Comparison of ENCODE assay signal across 11 cellular contexts in genomic region chr3:71031914-71032521, GRCh38.
DNase-seq lines count a peak whose midpoint lies in the region; ATAC-seq and TF ChIP-seq lines count a peak whose summit lies in the region.
"Had no signal": no experiment of that assay in that cellular context is flagged by ENCODE, and none has a peak within 500 bp of the region (broad histone marks: within the 10 kb centered on the region; RNA-seq: fewer than 3 reads in every experiment).

No MANE protein-coding gene starts in this region.

- peaks cover 6% of the 10 kb centered on the region; the same call in 1 of the 2 replicates for H3K79me2 ChIP-seq in PC-3 (ENCODE audit: low read length)

- H3K4me1 Mint-ChIP-seq in activated T-cell treated with anti-CD3 and anti-CD28 coated beads, Interleukin-2, amount 50 U/mL, for 72 hours (ENCODE audit: low read depth), result peaks cover 91% of the 10 kb centered on the region

- peaks cover 19 to 32% of the 10 kb centered on the region in 2 donors for H3K36me3 Mint-ChIP-seq in activated T-cell treated with anti-CD3 and anti-CD28 coated beads, Interleukin-2, amount 50 U/mL, for 72 hours (ENCODE audit: insufficient read depth in 2 of 2)

- H3K27me3 Mint-ChIP-seq in activated T-cell treated with anti-CD3 and anti-CD28 coated beads, Interleukin-2, amount 50 U/mL, for 72 hours (ENCODE audit: low read depth), result no peaks in the 10 kb centered on the region

- no peaks in the 10 kb centered on the region for H3F3A ChIP-seq in PC-3 (ENCODE audit: low read length, unreplicated experiment)

- H3K9me2 ChIP-seq in PC-3 (replicated peaks; ENCODE audit: low read length), result no peaks in the 10 kb centered on the region

- POLR2A ChIA-PET in PC-3 (lab: Charles Lee; ENCODE audit: unreplicated experiment), result no interaction called here

- H3K27me3 ChIP-seq in PC-3 (ENCODE audit: low read length), result no peaks in the 10 kb centered on the region
- no peaks in the 10 kb centered on the region for H3K27me3 ChIP-seq in right cardiac atrium (ENCODE audit: control insufficient read depth, insufficient read depth)
- H3K27me3 ChIP-seq in thyroid gland, result no peaks in the 10 kb centered on the region
- H3K27me3 ChIP-seq in dorsolateral prefrontal cortex, result no peaks in the 10 kb centered on the region

- no TSS peak for BruUV-seq in PC-3 (replicated peaks; lab: Mats Ljungman, UMichigan)

- H3K9me3 ChIP-seq in PC-3 (ENCODE audit: low read length), result no peaks in the 10 kb centered on the region
- H3K9me3 ChIP-seq in right cardiac atrium (ENCODE audit: control insufficient read depth, low read length), result no peaks in the 10 kb centered on the region
- no peaks in the 10 kb centered on the region for H3K9me3 ChIP-seq in thyroid gland

- TF ChIP-seq CTCF in PC-3 (conservative IDR thresholded peaks at IDR 0.05; ENCODE audit: low read depth, low read length) (no peak), thyroid gland (IDR thresholded peaks at IDR 0.05) (no peak), dorsolateral prefrontal cortex (IDR thresholded peaks at IDR 0.05 in 54 of 56, conservative IDR thresholded peaks at IDR 0.05 in 2 of 56; ENCODE audit: low read depth in 1 of 56, partially characterized antibody in 56 of 56) (no peak)

- H3K4me2 ChIP-seq in PC-3 (ENCODE audit: low read length), result no peak overlapping the region

- H3K4me3 ChIP-seq in PC-3 (ENCODE audit: low read length), result no peak overlapping the region
- no peak overlapping the region for H3K4me3 ChIP-seq in right cardiac atrium (ENCODE audit: low read length)
- no peak overlapping the region for H3K4me3 ChIP-seq in thyroid gland (replicated peaks in 1 of 3)
- H3K4me3 ChIP-seq in dorsolateral prefrontal cortex, result peak overlapping the region in 2 of 59 donors; percentile 3 to 4

- H3K4me3 Mint-ChIP-seq in activated T-cell treated with anti-CD3 and anti-CD28 coated beads, Interleukin-2, amount 50 U/mL, for 72 hours, result peak overlapping the region; percentile 30 to 62
- H3K4me3 Mint-ChIP-seq: T-helper 1 cell treated with Interleukin-12 subunit alpha and Interleukin-12 subunit beta and Interleukin-4 antibody, amounts not matched to agents 30 μg/mL and 1 μg/mL, for 36 hours had no signal

- DNase-seq in activated T-cell treated with anti-CD3 and anti-CD28 coated beads, Interleukin-2, amount 50 U/mL, for 72 hours, result no peak
- DNase-seq in activated T-cell treated with anti-CD3 and anti-CD28 coated beads, Interleukin-2, amount 50 U/mL, for 1 hour, result no peak
- DNase-seq in PC-3, result no peak
- DNase-seq in right cardiac atrium, result peak; percentile 28 to 52 (median 48)
- no peak for DNase-seq in thyroid gland
- no peak for DNase-seq in NCI-H146 treated with DMSO at 0.1 percent for 48 hours (lab: John Stamatoyannopoulos, UW; ENCODE audit: unreplicated experiment)
- no peak for DNase-seq in dorsolateral prefrontal cortex
- DNase-seq in HK-2 (ENCODE audit: unreplicated experiment), result no peak
- DNase-seq: anterior cingulate cortex, NCI-H1092 treated with DMSO at 0.1 percent for 48 hours had no signal

- H3K36me3 ChIP-seq in PC-3 (ENCODE audit: low read depth, low read length) (no peaks in the 10 kb centered on the region; the same call in 1 of the 2 replicates), thyroid gland (peaks cover 0 to 4% of the 10 kb centered on the region in 2 donors)

- ATAC-seq in activated T-cell treated with anti-CD3 and anti-CD28 coated beads, Interleukin-2, amount 50 U/mL, for 72 hours (replicated peaks in 1 of 2), result peak; percentile 52 to 63
- no peak for ATAC-seq in PC-3
- ATAC-seq in right cardiac atrium, result peak; percentile 79 to 81

- WGBS in right cardiac atrium, result 54% methylated on average over 13 of the region's 13 CpGs
- WGBS in thyroid gland, 2 donors, result 69 to 79% methylated on average over 13 of the region's 13 CpGs

- H3K9me3 Mint-ChIP-seq in activated T-cell treated with anti-CD3 and anti-CD28 coated beads, Interleukin-2, amount 50 U/mL, for 72 hours, result no peaks in the 10 kb centered on the region
- H3K9me3 Mint-ChIP-seq: T-helper 1 cell treated with Interleukin-12 subunit alpha and Interleukin-12 subunit beta and Interleukin-4 antibody, amounts not matched to agents 30 μg/mL and 1 μg/mL, for 36 hours had no signal

- TF ChIP-seq POLR2A in thyroid gland (IDR thresholded peaks at IDR 0.05), result no peak

- H3K4me1 ChIP-seq in PC-3 (ENCODE audit: insufficient read depth, low read length) (peaks cover 37% of the 10 kb centered on the region), right cardiac atrium (ENCODE audit: control insufficient read depth, insufficient read depth, low read length) (peaks cover 20% of the 10 kb centered on the region), thyroid gland (peaks cover 14 to 31% of the 10 kb centered on the region in 2 donors)

- peak overlapping the region; percentile 36; the same call in 1 of the 2 replicates for H3K27ac ChIP-seq in PC-3 (ENCODE audit: low read length)
- peak overlapping the region; percentile 8 for H3K27ac ChIP-seq in right cardiac atrium (ENCODE audit: low read length)
- peak overlapping the region in 2 of 3 donors; percentile 13 to 43 for H3K27ac ChIP-seq in thyroid gland
- peak overlapping the region in 18 of 59 donors; percentile 1 to 46 (median 18) for H3K27ac ChIP-seq in dorsolateral prefrontal cortex

- 0 out of 2 replicates have a peak overlapping the region, but pooled peaks have one; percentile 16 for H3K9ac ChIP-seq in PC-3 (ENCODE audit: low read length)

- CTCF ChIA-PET in PC-3 (lab: Charles Lee), result no interaction called here

- no peak overlapping the region for H2AFZ ChIP-seq in PC-3 (ENCODE audit: low read length)

- intact Hi-C loops in PC-3 (cut with micrococcal nuclease) (loop anchor here (1.0 kb wide), 1 partner anchor 17 kb away; no protein-coding TSS in a partner anchor), right cardiac atrium (cut with DNase I) (no loop called here), thyroid gland (cut with DNase I) (no loop called here), dorsolateral prefrontal cortex (cut with DNase I) (no loop called here)

- peak overlapping the region; percentile 75 for H3K27ac Mint-ChIP-seq in activated T-cell treated with anti-CD3 and anti-CD28 coated beads, Interleukin-2, amount 50 U/mL, for 72 hours
- H3K27ac Mint-ChIP-seq: T-helper 1 cell treated with Interleukin-12 subunit alpha and Interleukin-12 subunit beta and Interleukin-4 antibody, amounts not matched to agents 30 μg/mL and 1 μg/mL, for 36 hours had no signal

- no peaks in the 10 kb centered on the region for H4K20me1 ChIP-seq in PC-3 (ENCODE audit: low read length)

Comparison
In these comparisons a context has a peak if more than half of its experiments do, and no peak if none do; other contexts are left out.
1. DNase-seq: peak in right cardiac atrium (3 of 3); none in activated T-cell treated with anti-CD3 and anti-CD28 coated beads, Interleukin-2, amount 50 U/mL, for 72 hours (0 of 2), activated T-cell treated with anti-CD3 and anti-CD28 coated beads, Interleukin-2, amount 50 U/mL, for 1 hour (single experiment), PC-3 (single experiment), thyroid gland (0 of 2), NCI-H146 treated with DMSO at 0.1 percent for 48 hours (single experiment), dorsolateral prefrontal cortex (0 of 10) and HK-2 (single experiment).